ENCODE assay signal across 16 cellular contexts in genomic region chr13:99285432-99286182, GRCh38. TPM values are rescaled to one million over a fixed set of nuclear protein-coding genes. Genes with fewer than 3 reads are reported as not detected.
DNase-seq lines count a peak whose midpoint lies in the region; ATAC-seq and TF ChIP-seq lines count a peak whose summit lies in the region.
"Had no signal": no experiment of that assay in that cellular context is flagged by ENCODE, and none has a peak within 500 bp of the region (broad histone marks: within the 10 kb centered on the region; RNA-seq: fewer than 3 reads in every experiment).

No MANE protein-coding gene starts in this region.

- BruUV-seq in Caco-2 (replicated peaks; lab: Mats Ljungman, UMichigan), result no TSS peak

- no peaks in the 10 kb centered on the region for H3K27me3 ChIP-seq in CD4-positive, alpha-beta T cell (ENCODE audit: control insufficient read depth, insufficient read depth, low read length)
- H3K27me3 ChIP-seq in psoas muscle (ENCODE audit: insufficient read depth in 3 of 3, low read length in 2 of 3), result no peaks in the 10 kb centered on the region
- no peaks in the 10 kb centered on the region for H3K27me3 ChIP-seq in MG63
- no peaks in the 10 kb centered on the region for H3K27me3 ChIP-seq in Caco-2 (replicated peaks; ENCODE audit: control insufficient read depth, insufficient read depth, low read length)

- no peaks in the 10 kb centered on the region for H3K9me3 ChIP-seq in CD4-positive, alpha-beta T cell (ENCODE audit: control insufficient read depth, low read length)
- H3K9me3 ChIP-seq in psoas muscle (no peaks in the 10 kb centered on the region), MG63 (no peaks in the 10 kb centered on the region), Caco-2 (no peaks in the 10 kb centered on the region)

- no peak for ATAC-seq in CD4-positive, alpha-beta T cell (ENCODE audit: poor library complexity)
- peak; percentile 83 for ATAC-seq in left ventricle myocardium superior
- ATAC-seq in psoas muscle, result peak in 2 of 4 donors; percentile 20 to 49
- no peak for ATAC-seq in GM21786 (IDR thresholded peaks at IDR 0.05; ENCODE audit: unreplicated experiment)
- ATAC-seq: PC-3 had no signal

- H3K27me3 Mint-ChIP-seq in CD4-positive, alpha-beta T cell, result no peaks in the 10 kb centered on the region
- H3K27me3 Mint-ChIP-seq in activated naive CD8-positive, alpha-beta T cell, result no peaks in the 10 kb centered on the region
- H3K27me3 Mint-ChIP-seq in Caco-2 (ENCODE audit: insufficient read depth, unreplicated experiment), result no peaks in the 10 kb centered on the region

- peaks cover 44% of the 10 kb centered on the region for H3K4me1 ChIP-seq in psoas muscle
- no peaks in the 10 kb centered on the region for H3K4me1 ChIP-seq in Caco-2

- TF ChIP-seq CTCF in CD4-positive, alpha-beta T cell (IDR thresholded peaks at IDR 0.05), result no peak
- TF ChIP-seq CTCF in psoas muscle (IDR thresholded peaks at IDR 0.05) (no peak), Caco-2 (IDR thresholded peaks at IDR 0.05; ENCODE audit: insufficient read depth in 1 of 2, low read depth in 1 of 2, low read length in 1 of 2, severe bottlenecking in 1 of 2, unreplicated experiment in 1 of 2) (no peak)

- no peak overlapping the region for H3K27ac ChIP-seq in CD4-positive, alpha-beta T cell (ENCODE audit: low read depth, low read length)
- peak overlapping the region; percentile 27 for H3K27ac ChIP-seq in psoas muscle
- H3K27ac ChIP-seq: epithelial cell of prostate had no signal

- peaks cover 63% of the 10 kb centered on the region for H3K36me3 Mint-ChIP-seq in CD4-positive, alpha-beta T cell (ENCODE audit: low read depth)
- peaks cover 27% of the 10 kb centered on the region for H3K36me3 Mint-ChIP-seq in activated naive CD8-positive, alpha-beta T cell
- peaks cover 10% of the 10 kb centered on the region for H3K36me3 Mint-ChIP-seq in Caco-2 (ENCODE audit: insufficient read depth, unreplicated experiment)

- no peak for DNase-seq in CD4-positive, alpha-beta T cell
- DNase-seq in left ventricle myocardium superior, result peak; percentile 50
- DNase-seq in psoas muscle, result no peak
- DNase-seq in head of caudate nucleus, result no peak
- DNase-seq in MG63, result no peak
- no peak for DNase-seq in Caco-2
- DNase-seq: amniotic stem cell, kidney, NCI-H187, NCI-H524, PC-3, retina, SW 1271 had no signal

- no peak overlapping the region for H3K4me3 ChIP-seq in psoas muscle
- H3K4me3 ChIP-seq in MG63, result no peak overlapping the region
- H3K4me3 ChIP-seq in Caco-2 (ENCODE audit: low read depth, low read length), result no peak overlapping the region

- H3K4me1 Mint-ChIP-seq in CD4-positive, alpha-beta T cell (ENCODE audit: low read depth), result peaks cover 97% of the 10 kb centered on the region
- H3K4me1 Mint-ChIP-seq in activated naive CD8-positive, alpha-beta T cell (ENCODE audit: low read depth), result peaks cover 94% of the 10 kb centered on the region
- H3K4me1 Mint-ChIP-seq in Caco-2 (ENCODE audit: low read depth, unreplicated experiment), result peaks cover 7% of the 10 kb centered on the region

- no peaks in the 10 kb centered on the region for H3K36me3 ChIP-seq in psoas muscle (ENCODE audit: insufficient read depth in 1 of 2, low read depth in 1 of 2)
- H3K36me3 ChIP-seq in MG63, result no peaks in the 10 kb centered on the region; the same call in none of the 2 replicates
- no peaks in the 10 kb centered on the region; the same call in 1 of the 2 replicates for H3K36me3 ChIP-seq in Caco-2 (ENCODE audit: control insufficient read depth, insufficient read depth, low read length)

- H3K9me3 Mint-ChIP-seq in CD4-positive, alpha-beta T cell, result no peaks in the 10 kb centered on the region
- no peaks in the 10 kb centered on the region for H3K9me3 Mint-ChIP-seq in activated naive CD8-positive, alpha-beta T cell (ENCODE audit: low read depth)
- H3K9me3 Mint-ChIP-seq in Caco-2 (ENCODE audit: unreplicated experiment), result no peaks in the 10 kb centered on the region

- WGBS in psoas muscle, 3 donors, result 42 to 61% (median 51%) methylated on average over 10 of the region's 10 CpGs

- peak overlapping the region; percentile 100 for H3K27ac Mint-ChIP-seq in CD4-positive, alpha-beta T cell
- peak overlapping the region; percentile 34 for H3K27ac Mint-ChIP-seq in activated naive CD8-positive, alpha-beta T cell
- H3K27ac Mint-ChIP-seq in Caco-2 (ENCODE audit: unreplicated experiment), result no peak overlapping the region

- CTCF ChIA-PET in CD4-positive, alpha-beta T cell (lab: Charles Lee), result interaction anchor here (0.8 to 2.0 kb wide), 7 partner anchors 9 to 151 kb away, joined by 3 to 8 read pairs (median 5); no protein-coding TSS in a partner anchor
- CTCF ChIA-PET in Caco-2 (lab: Charles Lee), result interaction anchor here (0.6 kb wide), 1 partner anchor 393 kb away, joined by 4 read pairs; no protein-coding TSS in a partner anchor

- POLR2A ChIA-PET in CD4-positive, alpha-beta T cell (lab: Charles Lee), result interaction anchor here (1.4 to 5.0 kb wide), 8 partner anchors 10 to 134 kb away, joined by 4 to 37 read pairs (median 6); no protein-coding TSS in a partner anchor
- POLR2A ChIA-PET in Caco-2 (lab: Charles Lee), result no interaction called here

- peak overlapping the region; percentile 42 for H3K4me3 Mint-ChIP-seq in CD4-positive, alpha-beta T cell
- H3K4me3 Mint-ChIP-seq in activated naive CD8-positive, alpha-beta T cell, result no peak overlapping the region
- no peak overlapping the region for H3K4me3 Mint-ChIP-seq in Caco-2 (ENCODE audit: unreplicated experiment)

- intact Hi-C loops in CD4-positive, alpha-beta T cell (cut with DNase I, micrococcal nuclease), result no loop called here
- intact Hi-C loops in left ventricle myocardium superior (cut with micrococcal nuclease) (no loop called here), psoas muscle (cut with DNase I) (no loop called here), head of caudate nucleus (cut with DNase I) (no loop called here), Caco-2 (cut with micrococcal nuclease; ENCODE audit: unreplicated experiment) (no loop called here)

RNA-seq across cellular contexts. Expression of gene GPR183, which starts 21.6 kb away (rescaled TPM):
- total RNA-seq in CD4-positive, alpha-beta T cell, result 100 to 1,000 TPM; 330 to 337 TPM
- 2.6 TPM for total RNA-seq in left ventricle myocardium superior
- total RNA-seq in psoas muscle, result 1 to 10 TPM in 2 of 4 donors, under 1 TPM in 2; 0.80 to 1.4 (median 1.00) TPM
- under 1 TPM; 0.67 to 0.69 (median 0.69) TPM for polyA plus RNA-seq in psoas muscle
- total RNA-seq in MG63 (2014; rRNA removed; shearing (Covaris generic); ENCODE audit: low replicate concordance), result not detected in 2 replicates
- total RNA-seq in Caco-2 (2022), result not detected in 2 replicates
- total RNA-seq: PC-3 had no signal

RNA-seq across cellular contexts. Expression of gene GPR18, which starts 27.4 kb away (rescaled TPM):
- 10 to 100 TPM; 42.9 to 45.1 TPM for total RNA-seq in CD4-positive, alpha-beta T cell
- total RNA-seq in left ventricle myocardium superior, result not detected
- under 1 TPM in 1 of 4 donors, not detected in 3; 0.27 TPM for total RNA-seq in psoas muscle
- polyA plus RNA-seq in psoas muscle, result under 1 TPM in 1 of 3 donors, not detected in 2; 0.01 TPM
- not detected in 2 replicates for total RNA-seq in MG63 (2014; rRNA removed; shearing (Covaris generic); ENCODE audit: low replicate concordance)
- total RNA-seq in Caco-2 (2022), result not detected in 2 replicates
- total RNA-seq: PC-3 had no signal

Comparison
In these comparisons a context has a peak if more than half of its experiments do, and no peak if none do; other contexts are left out.
1. RNA of gene GPR183, which starts 21.6 kb away (total RNA-seq): 330 to 337 TPM in CD4-positive, alpha-beta T cell; 2.6 TPM in left ventricle myocardium superior (single experiment), 0.80 to 1.4 TPM in psoas muscle, not detected in MG63 and not detected in Caco-2; every median in the first group is over 10 times any median in the second.
2. RNA of gene GPR18, which starts 27.4 kb away (total RNA-seq): 42.9 to 45.1 TPM in CD4-positive, alpha-beta T cell; 0.27 TPM in psoas muscle, not detected in left ventricle myocardium superior (single experiment), not detected in MG63 and not detected in Caco-2; every median in the first group is over 10 times any median in the second.